11 cellular contexts compared by ENCODE assay signal in the genomic region with DNA sequence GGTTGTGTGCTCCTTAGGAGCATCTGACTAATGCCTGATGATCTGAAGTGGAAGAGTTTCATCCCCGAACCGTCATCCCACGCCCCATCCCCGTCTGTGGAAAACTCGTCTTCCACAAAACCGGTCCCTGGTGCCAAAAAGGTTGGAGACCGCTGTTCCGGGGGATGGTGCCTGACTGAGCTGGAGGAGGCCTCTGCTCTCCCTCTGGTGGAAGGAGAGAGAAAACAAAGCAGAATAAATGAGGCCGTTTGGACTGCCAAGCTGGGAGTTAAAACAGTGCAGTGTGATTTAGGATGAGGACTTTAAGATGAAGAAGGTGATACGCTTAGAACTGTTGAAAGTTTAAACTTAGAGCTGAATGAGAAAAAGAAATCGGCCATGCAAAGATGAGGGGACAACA. TPM values are rescaled to one million over a fixed set of nuclear protein-coding genes. Genes with fewer than 3 reads are reported as not detected.
"Had no signal": no experiment of that assay in that cellular context is flagged by ENCODE, and none has a peak within 500 bp of the region (broad histone marks: within the 10 kb centered on the region; RNA-seq: fewer than 3 reads in every experiment).

No MANE protein-coding gene starts in this region.

RNA-seq across cellular contexts. Expression of a gene that starts 14.6 kb away (rescaled TPM):
- total RNA-seq: activated CD4-positive, alpha-beta memory T cell treated with anti-CD3 and anti-CD28 coated beads, Interleukin-2, amount 10 ng/mL, durations not matched to agents 7 days and 5 days; activated CD4-positive, alpha-beta T cell treated with anti-CD3 and anti-CD28 coated beads for 36 hours; activated CD4-positive, alpha-beta T cell treated with anti-CD3 and anti-CD28 coated beads, Interleukin-2, amount 10 ng/mL, durations not matched to agents 7 days and 5 days; activated CD8-positive, alpha-beta memory T cell treated with anti-CD3 and anti-CD28 coated beads, Interleukin-2, amount 10 ng/mL, durations not matched to agents 7 days and 5 days; activated CD8-positive, alpha-beta T cell treated with anti-CD3 and anti-CD28 coated beads, Interleukin-2, amount 10 ng/mL, durations not matched to agents 7 days and 5 days; activated naive CD8-positive, alpha-beta T cell treated with anti-CD3 and anti-CD28 coated beads, Interleukin-2, amount 10 ng/mL, durations not matched to agents 7 days and 5 days; activated T-helper 2 cell treated with anti-CD3 and anti-CD28 coated beads, Interferon-gamma antibody, Interleukin-2, Interleukin-4, amounts not matched to agents 10 μg/mL and 5 μg/mL and 100 μg/mL, durations not matched to agents 14 hours and 24 hours and 36 hours; ascending aorta; bronchial epithelial cell; cardiac muscle cell; chondrocyte had no signal
- polyA plus RNA-seq: cardiac muscle cell had no signal

RNA-seq across cellular contexts. Expression of a gene that starts 19.7 kb away (rescaled TPM):
- total RNA-seq: activated CD4-positive, alpha-beta memory T cell treated with anti-CD3 and anti-CD28 coated beads, Interleukin-2, amount 10 ng/mL, durations not matched to agents 7 days and 5 days; activated CD4-positive, alpha-beta T cell treated with anti-CD3 and anti-CD28 coated beads for 36 hours; activated CD4-positive, alpha-beta T cell treated with anti-CD3 and anti-CD28 coated beads, Interleukin-2, amount 10 ng/mL, durations not matched to agents 7 days and 5 days; activated CD8-positive, alpha-beta T cell treated with anti-CD3 and anti-CD28 coated beads, Interleukin-2, amount 10 ng/mL, durations not matched to agents 7 days and 5 days; activated T-helper 2 cell treated with anti-CD3 and anti-CD28 coated beads, Interferon-gamma antibody, Interleukin-2, Interleukin-4, amounts not matched to agents 10 μg/mL and 5 μg/mL and 100 μg/mL, durations not matched to agents 14 hours and 24 hours and 36 hours; ascending aorta; bronchial epithelial cell; cardiac muscle cell; chondrocyte had no signal
- polyA plus RNA-seq: cardiac muscle cell had no signal

RNA-seq across cellular contexts. Expression of a gene that starts 48.7 kb away (rescaled TPM):
- total RNA-seq: activated CD4-positive, alpha-beta memory T cell treated with anti-CD3 and anti-CD28 coated beads, Interleukin-2, amount 10 ng/mL, durations not matched to agents 7 days and 5 days; activated CD4-positive, alpha-beta T cell treated with anti-CD3 and anti-CD28 coated beads for 36 hours; activated CD4-positive, alpha-beta T cell treated with anti-CD3 and anti-CD28 coated beads, Interleukin-2, amount 10 ng/mL, durations not matched to agents 7 days and 5 days; activated CD8-positive, alpha-beta memory T cell treated with anti-CD3 and anti-CD28 coated beads, Interleukin-2, amount 10 ng/mL, durations not matched to agents 7 days and 5 days; activated CD8-positive, alpha-beta T cell treated with anti-CD3 and anti-CD28 coated beads, Interleukin-2, amount 10 ng/mL, durations not matched to agents 7 days and 5 days; activated naive CD8-positive, alpha-beta T cell treated with anti-CD3 and anti-CD28 coated beads, Interleukin-2, amount 10 ng/mL, durations not matched to agents 7 days and 5 days; activated T-helper 2 cell treated with anti-CD3 and anti-CD28 coated beads, Interferon-gamma antibody, Interleukin-2, Interleukin-4, amounts not matched to agents 10 μg/mL and 5 μg/mL and 100 μg/mL, durations not matched to agents 14 hours and 24 hours and 36 hours; ascending aorta; bronchial epithelial cell; cardiac muscle cell; chondrocyte had no signal
- polyA plus RNA-seq: cardiac muscle cell had no signal
